Comparison of ENCODE assay signal across 10 cellular contexts in the genomic region with DNA sequence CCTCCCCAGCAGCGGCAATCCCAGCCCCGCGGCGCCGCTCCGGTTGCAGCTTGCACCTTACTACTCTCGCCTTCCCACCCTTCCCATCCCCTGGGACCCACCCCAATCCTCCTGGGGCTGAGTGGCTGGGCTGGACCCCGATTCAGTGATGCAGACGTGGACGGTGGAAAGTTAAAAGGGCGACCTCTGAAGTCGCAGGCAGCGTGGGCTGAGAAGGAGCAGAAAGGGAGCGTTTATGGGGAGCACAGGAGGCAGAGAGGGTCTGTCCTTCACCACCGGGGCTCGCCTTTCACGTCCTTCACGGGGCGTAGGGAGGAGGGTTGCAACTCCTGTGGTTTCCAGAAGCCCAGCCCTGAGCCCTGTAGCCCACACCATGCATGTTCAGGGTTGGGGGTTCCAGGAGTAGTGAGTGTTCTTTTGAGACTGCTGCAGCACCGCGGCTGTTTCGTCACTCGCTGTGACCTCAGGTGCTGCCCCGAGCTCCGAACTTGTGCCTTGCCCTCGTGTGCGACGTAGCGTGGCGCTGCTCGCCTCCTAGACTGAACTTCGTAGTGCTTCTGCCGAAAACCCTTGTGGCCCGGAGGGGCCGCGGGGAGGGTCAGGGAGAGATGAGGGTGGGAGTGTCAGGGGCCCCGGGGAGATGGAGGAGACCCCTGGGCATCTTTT. TPM values are rescaled to one million over a fixed set of nuclear protein-coding genes. Genes with fewer than 3 reads are reported as not detected.
A peak's percentile ranks its signal among the peaks of the same experiment; 100 is the strongest.
DNase-seq lines count a peak whose midpoint lies in the region; ATAC-seq, FAIRE-seq and TF ChIP-seq lines count a peak whose summit lies in the region.
"Had no signal": no experiment of that assay in that cellular context is flagged by ENCODE, and none has a peak within 500 bp of the region (broad histone marks: within the 10 kb centered on the region; RNA-seq: fewer than 3 reads in every experiment).

No MANE protein-coding gene starts in this region.

- DNase-seq in Right ventricle myocardium inferior (ENCODE audit: missing footprints) (peak; percentile 30), cardiac septum (ENCODE audit: low spot score) (no peak), breast epithelium (ENCODE audit: low spot score in 2 of 2) (no peak), lower lobe of right lung (no peak), urothelium cell line (ENCODE audit: low spot score) (peak; percentile 6), HTR-8/SVneo (ENCODE audit: insufficient read length, low spot score) (no peak), SKM-1 treated with dmso at 0.1 percent for 144 hours (lab: John Stamatoyannopoulos, UW; ENCODE audit: unreplicated experiment) (no peak)
- no peak for DNase-seq in activated T-helper 2 cell treated with anti-CD3 and anti-CD28 coated beads, Interferon-gamma antibody, Interleukin-2, Interleukin-4, amounts not matched to agents 10 μg/mL and 5 μg/mL and 100 μg/mL, durations not matched to agents 14 hours and 24 hours and 36 hours (ENCODE audit: low spot score)

- no peak overlapping the region for H3K4me3 Mint-ChIP-seq in activated T-helper 2 cell treated with anti-CD3 and anti-CD28 coated beads, Interferon-gamma antibody, Interleukin-2, Interleukin-4, amounts not matched to agents 10 μg/mL and 5 μg/mL and 100 μg/mL, durations not matched to agents 14 hours and 24 hours and 36 hours (ENCODE audit: low read depth)
- H3K4me3 Mint-ChIP-seq: central memory CD8-positive, alpha-beta T cell had no signal

- H3K27ac ChIP-seq in breast epithelium, result peak overlapping the region in 1 of 2 donors; percentile 79
- no peak overlapping the region for H3K27ac ChIP-seq in lower lobe of right lung

- no peak overlapping the region for H3K27ac Mint-ChIP-seq in activated T-helper 2 cell treated with anti-CD3 and anti-CD28 coated beads, Interferon-gamma antibody, Interleukin-2, Interleukin-4, amounts not matched to agents 10 μg/mL and 5 μg/mL and 100 μg/mL, durations not matched to agents 14 hours and 24 hours and 36 hours

- intact Hi-C loops in Right ventricle myocardium inferior (cut with DNase I) (loop anchor here (5.0 to 10.0 kb wide), 2 partner anchors 132 to 151 kb away; no protein-coding TSS in a partner anchor), cardiac septum (cut with DNase I) (loop anchor here (5.0 to 10.0 kb wide), 2 partner anchors 148 to 216 kb away; no protein-coding TSS in a partner anchor), breast epithelium (cut with DNase I; ENCODE audit: low total_unique reads) (no loop called here), lower lobe of right lung (cut with DNase I) (no loop called here)
- intact Hi-C loops in activated T-helper 2 cell treated with anti-CD3 and anti-CD28 coated beads, Interferon-gamma antibody, Interleukin-2, Interleukin-4, amounts not matched to agents 10 μg/mL and 5 μg/mL and 100 μg/mL, durations not matched to agents 14 hours and 24 hours and 36 hours (cut with micrococcal nuclease), result no loop called here

- H3K9me3 Mint-ChIP-seq in activated T-helper 2 cell treated with anti-CD3 and anti-CD28 coated beads, Interferon-gamma antibody, Interleukin-2, Interleukin-4, amounts not matched to agents 10 μg/mL and 5 μg/mL and 100 μg/mL, durations not matched to agents 14 hours and 24 hours and 36 hours, result no peaks in the 10 kb centered on the region
- H3K9me3 Mint-ChIP-seq: central memory CD8-positive, alpha-beta T cell had no signal

- H3K27me3 Mint-ChIP-seq in activated T-helper 2 cell treated with anti-CD3 and anti-CD28 coated beads, Interferon-gamma antibody, Interleukin-2, Interleukin-4, amounts not matched to agents 10 μg/mL and 5 μg/mL and 100 μg/mL, durations not matched to agents 14 hours and 24 hours and 36 hours (ENCODE audit: low read depth), result peaks cover 34% of the 10 kb centered on the region

- H3K4me3 ChIP-seq in breast epithelium, result peak overlapping the region; percentile 57 to 75 (median 62)
- H3K4me3 ChIP-seq in lower lobe of right lung, result peak overlapping the region; percentile 58

- TF ChIP-seq POLR2A in breast epithelium (IDR thresholded peaks at IDR 0.05), result no peak

- ATAC-seq in Right ventricle myocardium inferior (no peak), lower lobe of right lung (no peak)

- no peaks in the 10 kb centered on the region for H3K36me3 ChIP-seq in breast epithelium
- no peaks in the 10 kb centered on the region for H3K36me3 ChIP-seq in lower lobe of right lung

- H3K9me3 ChIP-seq in breast epithelium, result peaks cover 0 to 9% of the 10 kb centered on the region in 2 donors
- no peaks in the 10 kb centered on the region for H3K9me3 ChIP-seq in lower lobe of right lung

- TF ChIP-seq CTCF in breast epithelium (IDR thresholded peaks at IDR 0.05) (no peak), lower lobe of right lung (IDR thresholded peaks at IDR 0.05) (no peak)

- H3K36me3 Mint-ChIP-seq in activated T-helper 2 cell treated with anti-CD3 and anti-CD28 coated beads, Interferon-gamma antibody, Interleukin-2, Interleukin-4, amounts not matched to agents 10 μg/mL and 5 μg/mL and 100 μg/mL, durations not matched to agents 14 hours and 24 hours and 36 hours (ENCODE audit: low read depth), result no peaks in the 10 kb centered on the region

- no peaks in the 10 kb centered on the region for H3K4me1 ChIP-seq in breast epithelium
- H3K4me1 ChIP-seq in lower lobe of right lung, result no peaks in the 10 kb centered on the region

- peaks cover 0 to 33% of the 10 kb centered on the region in 2 donors for H3K27me3 ChIP-seq in breast epithelium
- no peaks in the 10 kb centered on the region for H3K27me3 ChIP-seq in lower lobe of right lung (ENCODE audit: low read depth)

- H3K4me1 Mint-ChIP-seq in activated T-helper 2 cell treated with anti-CD3 and anti-CD28 coated beads, Interferon-gamma antibody, Interleukin-2, Interleukin-4, amounts not matched to agents 10 μg/mL and 5 μg/mL and 100 μg/mL, durations not matched to agents 14 hours and 24 hours and 36 hours (ENCODE audit: low read depth), result peaks cover 7% of the 10 kb centered on the region
- H3K4me1 Mint-ChIP-seq: central memory CD8-positive, alpha-beta T cell had no signal

- FAIRE-seq in urothelium cell line (lab: Jason Lieb, UNC), result no peak
- no peak for FAIRE-seq in HTR-8/SVneo (lab: Jason Lieb, UNC)
- FAIRE-seq: G401.6 had no signal

RNA-seq across cellular contexts. Expression of gene NHS, which starts 1.5 kb away (rescaled TPM):
- total RNA-seq in Right ventricle myocardium inferior, result 2.8 TPM
- total RNA-seq in cardiac septum, result 2.6 TPM
- total RNA-seq in breast epithelium, result 10 to 100 TPM in 1 of 3 donors, 1 to 10 TPM in 2; 8.5 to 11.2 (median 8.8) TPM
- total RNA-seq in lower lobe of right lung, result 2.7 TPM
- total RNA-seq in activated T-helper 2 cell treated with anti-CD3 and anti-CD28 coated beads, Interferon-gamma antibody, Interleukin-2, Interleukin-4, amounts not matched to agents 10 μg/mL and 5 μg/mL and 100 μg/mL, durations not matched to agents 14 hours and 24 hours and 36 hours, result 3.8 and 8.3 TPM in 2 replicates

Comparison
In these comparisons a context has a peak if more than half of its experiments do, and no peak if none do; other contexts are left out.
1. DNase-seq: peak in Right ventricle myocardium inferior (single experiment) and urothelium cell line (single experiment); none in cardiac septum (single experiment), breast epithelium (0 of 2), lower lobe of right lung (single experiment), activated T-helper 2 cell treated with anti-CD3 and anti-CD28 coated beads, Interferon-gamma antibody, Interleukin-2, Interleukin-4, amounts not matched to agents 10 μg/mL and 5 μg/mL and 100 μg/mL, durations not matched to agents 14 hours and 24 hours and 36 hours (single experiment), HTR-8/SVneo (single experiment) and SKM-1 treated with dmso at 0.1 percent for 144 hours (single experiment).
2. intact Hi-C loops: an anchor here in Right ventricle myocardium inferior (5.0 to 10.0 kb wide) and cardiac septum (5.0 to 10.0 kb wide); none called in breast epithelium, lower lobe of right lung and activated T-helper 2 cell treated with anti-CD3 and anti-CD28 coated beads, Interferon-gamma antibody, Interleukin-2, Interleukin-4, amounts not matched to agents 10 μg/mL and 5 μg/mL and 100 μg/mL, durations not matched to agents 14 hours and 24 hours and 36 hours.